In the genomic region with DNA sequence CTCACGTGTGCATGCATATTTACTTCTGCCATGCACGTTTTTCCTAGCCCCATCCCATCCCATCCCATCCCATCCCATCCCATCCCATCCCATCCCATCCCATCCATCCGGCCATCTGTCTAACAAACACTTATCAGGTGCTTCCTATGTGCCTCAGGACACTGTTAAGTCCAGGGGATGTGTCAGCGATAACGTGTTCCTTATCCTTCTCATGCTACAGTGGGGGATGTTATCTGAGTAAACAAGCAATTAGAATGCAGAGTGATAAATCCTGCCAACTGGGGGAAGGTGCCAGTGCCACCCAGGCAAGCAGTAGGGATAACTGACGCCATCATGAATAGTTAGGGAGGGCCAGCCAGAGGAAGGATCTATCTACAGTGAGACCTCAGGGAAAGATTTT, we compare ENCODE assay signal across 14 cellular contexts.
DNase-seq lines count a peak whose midpoint lies in the region.
"Had no signal": no experiment of that assay in that cellular context is flagged by ENCODE, and none has a peak within 500 bp of the region (broad histone marks: within the 10 kb centered on the region; RNA-seq: fewer than 3 reads in every experiment).

No MANE protein-coding gene starts in this region.

- DNase-seq in NCI-H748 (lab: John Stamatoyannopoulos, UW; ENCODE audit: unreplicated experiment) (peak; percentile 60), NCI-H748 treated with DMSO at 0.1 percent for 48 hours (lab: John Stamatoyannopoulos, UW) (no peak), COLO668 (lab: John Stamatoyannopoulos, UW; ENCODE audit: unreplicated experiment) (peak; percentile 52), NCI-H69 (lab: John Stamatoyannopoulos, UW) (peak; percentile 40), left kidney (ENCODE audit: low read depth, low spot score) (peak; percentile 39), A172 (ENCODE audit: low spot score) (no peak), DMS79 (lab: John Stamatoyannopoulos, UW) (no peak)
- DNase-seq: BE2C; Calu3; CD8-positive, alpha-beta memory T cell; DMS 273 treated with DMSO at 0.1 percent for 48 hours; DND-41; GF-D8; GM23248 had no signal

Comparison
In these comparisons a context has a peak if more than half of its experiments do, and no peak if none do; other contexts are left out.
1. DNase-seq: peak in NCI-H748 (single experiment), COLO668 (single experiment), NCI-H69 (single experiment) and left kidney (single experiment); none in NCI-H748 treated with DMSO at 0.1 percent for 48 hours (single experiment), A172 (single experiment) and DMS79 (single experiment).